ENCODE assay signal across 8 cellular contexts in the genomic region with DNA sequence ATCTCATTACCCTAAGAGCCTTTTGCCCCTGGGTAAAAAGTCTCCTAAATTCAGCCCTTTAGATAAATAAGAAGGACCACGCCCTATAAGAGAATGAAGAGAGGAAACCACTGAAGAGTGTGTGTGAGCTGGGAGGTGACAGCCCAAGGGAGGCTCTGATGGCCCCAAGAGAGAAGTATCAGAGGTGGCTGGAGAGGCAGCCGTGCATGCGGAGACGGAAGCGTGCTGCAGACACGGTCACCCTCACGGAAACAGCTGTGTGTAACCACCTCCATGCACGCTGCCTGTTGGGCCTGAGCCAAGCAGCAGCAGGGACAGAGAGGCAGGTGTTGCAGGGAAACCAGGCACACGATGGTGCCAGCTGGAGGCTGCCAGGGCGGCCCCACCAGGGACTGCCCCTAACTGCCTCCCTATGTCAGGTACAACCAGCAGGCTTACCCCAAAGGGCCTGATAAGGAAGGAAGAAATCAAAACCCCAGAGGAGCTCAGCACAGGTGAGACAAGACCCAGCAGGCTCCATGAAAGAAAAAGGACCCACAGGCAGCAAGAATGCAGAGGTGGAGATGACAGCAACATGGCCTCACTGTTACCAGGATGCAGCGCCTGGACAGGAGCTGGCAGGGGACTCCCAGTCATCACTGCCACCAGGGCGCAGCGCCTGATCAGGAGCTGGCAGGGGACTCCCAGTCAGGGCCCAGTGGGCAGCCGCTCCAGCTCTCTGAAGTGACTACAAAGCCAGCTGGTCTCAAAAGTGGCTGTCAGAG. TPM values are rescaled to one million over a fixed set of nuclear protein-coding genes. Genes with fewer than 3 reads are reported as not detected.
DNase-seq lines count a peak whose midpoint lies in the region; ATAC-seq and TF ChIP-seq lines count a peak whose summit lies in the region.

No MANE protein-coding gene starts in this region.

- ATAC-seq in HG03097 (IDR thresholded peaks at IDR 0.05; ENCODE audit: low FRiP score, unreplicated experiment) (peak; percentile 86), mucosa of descending colon (peak; percentile 87)

- no peak for TF ChIP-seq CTCF in mucosa of descending colon (IDR thresholded peaks at IDR 0.05)

- no peak overlapping the region for H3K4me3 ChIP-seq in mucosa of descending colon

- intact Hi-C loops in mucosa of descending colon (cut with DNase I, micrococcal nuclease) = no loop called here

- peaks cover 6% of the 10 kb centered on the region for H3K4me1 ChIP-seq in mucosa of descending colon (ENCODE audit: low read depth)

- H3K9me3 ChIP-seq in mucosa of descending colon = no peaks in the 10 kb centered on the region

- DNase-seq in COR-L47 (lab: John Stamatoyannopoulos, UW) = peak; percentile 85
- peak; percentile 88 for DNase-seq in GM19240 (ENCODE audit: insufficient read length, low spot score)
- DNase-seq in NCI-H2171 treated with DMSO at 0.1 percent for 48 hours (lab: John Stamatoyannopoulos, UW) = peak; percentile 95
- DNase-seq in activated gamma-delta T cell treated with Interleukin-2 at 50 U/mL for 16 hours = peak; percentile 44
- peak; percentile 66 to 91 (median 82) for DNase-seq in mucosa of descending colon
- no peak for DNase-seq in retina
- no peak for DNase-seq in iPS-NIHi7 (ENCODE audit: extremely low spot score)

- H3K36me3 ChIP-seq in mucosa of descending colon (ENCODE audit: low read depth) = no peaks in the 10 kb centered on the region

RNA-seq across cellular contexts. Expression of gene LARGE2, which starts 7.8 kb away (rescaled TPM):
- total RNA-seq in mucosa of descending colon = 1 to 10 TPM; 1.9 to 2.9 (median 2.3) TPM

RNA-seq across cellular contexts. Expression of gene PEX16, which starts 12.5 kb away (rescaled TPM):
- total RNA-seq in mucosa of descending colon = 10 to 100 TPM; 34.9 to 49.1 (median 39.7) TPM

RNA-seq across cellular contexts. Expression of gene FREY1, which starts 23.1 kb away (rescaled TPM):
- 1 to 10 TPM in 2 of 3 donors, under 1 TPM in 1; 0.81 to 2.2 (median 1.5) TPM for total RNA-seq in mucosa of descending colon

RNA-seq across cellular contexts. Expression of gene MAPK8IP1, which starts 44.8 kb away (rescaled TPM):
- 10 to 100 TPM in 1 of 3 donors, 1 to 10 TPM in 2; 1.6 to 12.3 (median 2.5) TPM for total RNA-seq in mucosa of descending colon

Comparison
In these comparisons a context has a peak if more than half of its experiments do, and no peak if none do; other contexts are left out.
1. DNase-seq: peak in COR-L47 (single experiment), GM19240 (single experiment), NCI-H2171 treated with DMSO at 0.1 percent for 48 hours (single experiment), activated gamma-delta T cell treated with Interleukin-2 at 50 U/mL for 16 hours (single experiment) and mucosa of descending colon (3 of 3); none in retina (single experiment) and iPS-NIHi7 (single experiment).